Comparison of ENCODE assay signal across 1 cellular context in genomic region chr12:48978741-48979601, GRCh38.
TF ChIP-seq lines count a peak whose summit lies in the region.

No MANE protein-coding gene starts in this region.

TF ChIP-seq in endothelial cell of umbilical vein, 7 proteins besides CTCF, POLR2A, EP300 and RAD21:
- no peak for TF ChIP-seq GATA2 (IDR thresholded peaks at IDR 0.05; ENCODE audit: insufficient read depth, insufficient read length, low read depth, low read length)
- peak; percentile 90 for TF ChIP-seq EZH2 (IDR thresholded peaks at IDR 0.05; ENCODE audit: borderline replicate concordance, low read depth, low read length, severe bottlenecking)
- no peak for TF ChIP-seq JUN (IDR thresholded peaks at IDR 0.05; ENCODE audit: borderline replicate concordance, insufficient read depth, insufficient read length, low read depth)
